1 cellular context compared by ENCODE assay signal in genomic region chr6:20402181-20403079, GRCh38.
TF ChIP-seq lines count a peak whose summit lies in the region.

No MANE protein-coding gene starts in this region.

TF ChIP-seq in SK-N-SH treated with all-trans-retinoic acid at 6 μM for 48 hours, 23 proteins besides CTCF, POLR2A, EP300 and RAD21 (continued from another document):
- no peak for TF ChIP-seq CSRNP3 (CRISPR knock-in tag; IDR thresholded peaks at IDR 0.05)
- TF ChIP-seq TSHZ2 (CRISPR knock-in tag; IDR thresholded peaks at IDR 0.05) = no peak
